In genomic region chr11:32847511-32847910, GRCh38 we compare ENCODE assay signal across 20 cellular contexts.
DNase-seq lines count a peak whose midpoint lies in the region; ATAC-seq and TF ChIP-seq lines count a peak whose summit lies in the region.
"Had no signal": no experiment of that assay in that cellular context is flagged by ENCODE, and none has a peak within 500 bp of the region (broad histone marks: within the 10 kb centered on the region; RNA-seq: fewer than 3 reads in every experiment).

No MANE protein-coding gene starts in this region.

- ATAC-seq in GM19397 (IDR thresholded peaks at IDR 0.05; ENCODE audit: unreplicated experiment), result no peak
- ATAC-seq: T-cell had no signal

- peaks cover 0 to 12% of the 10 kb centered on the region in 2 experiments; a peak in 1 of 3 replicates for H3K36me3 ChIP-seq in HEK293 (ENCODE audit: control insufficient read depth in 2 of 2, insufficient read depth in 1 of 2, low read length in 2 of 2)
- H3K36me3 ChIP-seq: BLaER1, SJSA1 had no signal

- CTCF ChIA-PET in HEK293 (lab: Yijun Ruan, JAX), result interaction anchor here (0.7 to 1.2 kb wide), 3 partner anchors 38 to 56 kb away, joined by 3 to 4 read pairs (median 3); no protein-coding TSS in a partner anchor

- H3K4me3 ChIP-seq in HEK293 (ENCODE audit: low read depth, low read length), result no peak overlapping the region
- H3K4me3 ChIP-seq: BLaER1, SJSA1 had no signal

- peak; percentile 32 for DNase-seq in Ammon's horn (ENCODE audit: low spot score)
- DNase-seq in NOMO-1 treated with dmso at 0.1 percent for 144 hours (lab: John Stamatoyannopoulos, UW; ENCODE audit: unreplicated experiment), result peak; percentile 25
- peak; percentile 42 for DNase-seq in globus pallidus (ENCODE audit: low spot score)
- DNase-seq in activated CD4-positive, alpha-beta T cell treated with anti-CD3 and anti-CD28 coated beads, Interleukin-2, amount 50 U/mL, for 4 hours, result no peak
- DNase-seq in kidney glomerular epithelial cell (lab: John Stamatoyannopoulos, UW), result no peak
- DNase-seq in GM20000 (ENCODE audit: low spot score), result no peak
- DNase-seq: DMS79 treated with DMSO at 0.1 percent for 48 hours, H9, NCI-H1694, NCI-H2107, NCI-H2227 treated with DMSO at 0.1 percent for 48 hours, NCI-H524 treated with DMSO at 0.1 percent for 48 hours, OCI-M1, T-cell had no signal

- POLR2A ChIA-PET in HEK293 (lab: Yijun Ruan, JAX), result no interaction called here

- no peak overlapping the region for H3K27ac ChIP-seq in HEK293 (ENCODE audit: extremely low read depth, low read depth, low read length)
- H3K27ac ChIP-seq: BLaER1, HL-60, RWPE1, SJSA1 had no signal

- TF ChIP-seq CTCF in HEK293 (tag by site-specific recombination; IDR thresholded peaks at IDR 0.05) (no peak), GM20000 (IDR thresholded peaks at IDR 0.05; ENCODE audit: extremely low read depth, missing control alignments) (no peak)

- no peaks in the 10 kb centered on the region for H3K4me1 ChIP-seq in HEK293 (ENCODE audit: control insufficient read depth, insufficient read depth, low read length)
- H3K4me1 ChIP-seq: BLaER1, SJSA1 had no signal

- no peaks in the 10 kb centered on the region for H3K9me3 ChIP-seq in HEK293 (ENCODE audit: control insufficient read depth, insufficient read depth, low read depth, low read length)
- H3K9me3 ChIP-seq: BLaER1, SJSA1 had no signal

TF ChIP-seq in HEK293, 187 proteins besides CTCF, POLR2A, EP300 and RAD21:
- TF ChIP-seq ZNF433 (tag by site-specific recombination; IDR thresholded peaks at IDR 0.05; ENCODE audit: low read depth), result no peak
- peak; percentile 40; the same call in 1 of the 2 replicates for TF ChIP-seq ZNF146 (tag by site-specific recombination; IDR thresholded peaks at IDR 0.05)

Comparison
In these comparisons a context has a peak if more than half of its experiments do, and no peak if none do; other contexts are left out.
1. DNase-seq: peak in Ammon's horn (single experiment), NOMO-1 treated with dmso at 0.1 percent for 144 hours (single experiment) and globus pallidus (single experiment); none in activated CD4-positive, alpha-beta T cell treated with anti-CD3 and anti-CD28 coated beads, Interleukin-2, amount 50 U/mL, for 4 hours (0 of 2), kidney glomerular epithelial cell (single experiment) and GM20000 (single experiment).